ENCODE assay signal across 21 cellular contexts in the genomic region with DNA sequence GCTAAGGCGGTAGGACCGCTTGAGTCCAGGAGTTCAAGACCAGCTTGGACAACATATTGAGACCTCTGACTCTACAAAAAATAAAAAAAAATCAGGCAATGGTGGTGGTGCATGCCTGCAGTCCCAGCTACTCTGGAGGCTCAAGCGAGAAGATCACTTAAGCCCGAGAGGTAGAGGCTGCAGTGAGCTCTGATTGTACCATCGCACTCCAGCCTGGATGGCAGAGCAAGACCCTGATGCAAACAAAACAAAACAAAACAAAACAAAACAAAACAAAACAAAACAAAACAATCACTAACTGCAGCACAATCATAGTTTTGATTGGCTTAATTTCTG. TPM values are rescaled to one million over a fixed set of nuclear protein-coding genes. Genes with fewer than 3 reads are reported as not detected.
DNase-seq lines count a peak whose midpoint lies in the region; ATAC-seq, FAIRE-seq and TF ChIP-seq lines count a peak whose summit lies in the region.
"Had no signal": no experiment of that assay in that cellular context is flagged by ENCODE, and none has a peak within 500 bp of the region (broad histone marks: within the 10 kb centered on the region; RNA-seq: fewer than 3 reads in every experiment).

No MANE protein-coding gene starts in this region.

- H3K79me2 ChIP-seq in OCI-LY7 (ENCODE audit: insufficient read depth, low read depth, low read length): peaks cover 21% of the 10 kb centered on the region

- FAIRE-seq in kidney (lab: Jason Lieb, UNC): no peak
- FAIRE-seq: frontal cortex, GM18507 had no signal

- H3K36me3 ChIP-seq in OCI-LY7 (ENCODE audit: insufficient read depth, low read length) (peaks cover 7% of the 10 kb centered on the region; the same call in 1 of the 2 replicates), kidney (ENCODE audit: control insufficient read depth in 1 of 2, insufficient read depth in 2 of 2, low read length in 2 of 2) (no peaks in the 10 kb centered on the region), spleen (peaks cover 0 to 11% (median 0%) of the 10 kb centered on the region in 6 donors)
- H3K36me3 ChIP-seq: colonic mucosa, SJCRH30 had no signal

- H3K4me1 ChIP-seq in OCI-LY7 (ENCODE audit: insufficient read depth, low read length, poor library complexity, severe bottlenecking): peaks cover 43% of the 10 kb centered on the region
- H3K4me1 ChIP-seq in kidney (ENCODE audit: control insufficient read depth in 1 of 2, insufficient read depth in 1 of 2, low read depth in 1 of 2, low read length in 2 of 2): peaks cover 21 to 31% of the 10 kb centered on the region in 2 donors
- peaks cover 17 to 61% (median 28%) of the 10 kb centered on the region in 6 donors for H3K4me1 ChIP-seq in spleen
- H3K4me1 ChIP-seq: SJCRH30 had no signal

- CTCF ChIA-PET in OCI-LY7 (lab: Charles Lee; ENCODE audit: unreplicated experiment): interaction anchor here (0.6 kb wide), 1 partner anchor 99 kb away, joined by 3 read pairs; no protein-coding TSS in a partner anchor

- no peaks in the 10 kb centered on the region for H3K27me3 Mint-ChIP-seq in T-helper 1 cell treated with Interleukin-12 subunit alpha and Interleukin-12 subunit beta and Interleukin-4 antibody, amounts not matched to agents 30 μg/mL and 1 μg/mL, for 36 hours (ENCODE audit: low read depth)

- WGBS in spleen, 5 donors: 95 to 99% (median 97%) methylated on average over 5 of the region's 5 CpGs

- ATAC-seq in HG03280 (IDR thresholded peaks at IDR 0.05; ENCODE audit: unreplicated experiment): no peak
- ATAC-seq: naive thymus-derived CD8-positive, alpha-beta T cell had no signal

- no peak for TF ChIP-seq POLR2A in spleen (IDR thresholded peaks at IDR 0.05)

- TF ChIP-seq CTCF in OCI-LY7 (conservative IDR thresholded peaks at IDR 0.05; ENCODE audit: low read length) (no peak), kidney (IDR thresholded peaks at IDR 0.05; ENCODE audit: borderline replicate concordance, extremely low read depth, insufficient read depth) (no peak), spleen (IDR thresholded peaks at IDR 0.05 in 8 of 11, conservative IDR thresholded peaks at IDR 0.05 in 3 of 11) (no peak)

- H4K20me1 ChIP-seq in OCI-LY7 (ENCODE audit: insufficient read depth, low read length): peaks cover 6% of the 10 kb centered on the region; the same call in 1 of the 2 replicates

- no TSS peak for BruUV-seq in OCI-LY7 (replicated peaks; lab: Mats Ljungman, UMichigan)

- H3K9me3 ChIP-seq in OCI-LY7 (ENCODE audit: low read length): no peaks in the 10 kb centered on the region
- H3K9me3 ChIP-seq in kidney (ENCODE audit: control insufficient read depth in 1 of 2, low read length in 2 of 2): no peaks in the 10 kb centered on the region
- no peaks in the 10 kb centered on the region for H3K9me3 ChIP-seq in spleen
- H3K9me3 ChIP-seq: colonic mucosa, SJCRH30 had no signal

- H3K4me3 ChIP-seq in OCI-LY7 (ENCODE audit: low read depth, low read length, poor library complexity, severe bottlenecking) (no peak overlapping the region), kidney (ENCODE audit: low read length in 2 of 2) (no peak overlapping the region), spleen (peak overlapping the region in 1 of 8 donors; percentile 39)
- H3K4me3 ChIP-seq: colonic mucosa, lung, SJCRH30 had no signal

- H3K9ac ChIP-seq in kidney (ENCODE audit: low read length in 2 of 2): no peak overlapping the region

- no peak overlapping the region for H3K4me2 ChIP-seq in OCI-LY7 (ENCODE audit: low read length)

- peaks cover 26% of the 10 kb centered on the region for H3K4me1 Mint-ChIP-seq in T-helper 1 cell treated with Interleukin-12 subunit alpha and Interleukin-12 subunit beta and Interleukin-4 antibody, amounts not matched to agents 30 μg/mL and 1 μg/mL, for 36 hours (ENCODE audit: low read depth)

- intact Hi-C loops in OCI-LY7 (cut with micrococcal nuclease; ENCODE audit: unreplicated experiment): no loop called here
- intact Hi-C loops in kidney (cut with DNase I): no loop called here
- intact Hi-C loops in spleen (cut with DNase I; ENCODE audit: low total_unique reads): no loop called here

- DNase-seq in T-helper 1 cell (no peak), OCI-LY7 (ENCODE audit: low spot score) (no peak), kidney (peak; percentile 12), spleen (no peak), DMS53 (lab: John Stamatoyannopoulos, UW) (no peak), iPS-NIHi11 (ENCODE audit: low spot score) (no peak)
- DNase-seq: colonic mucosa; HFFc6; MM.1S; naive thymus-derived CD8-positive, alpha-beta T cell; NCI-H1930; SJCRH30; stimulated activated CD4-positive, alpha-beta T cell treated with anti-CD3 and anti-CD28 coated beads, Interleukin-15, amount 100 ng/mL, for 24 hours; T1000 had no signal

- peak overlapping the region; percentile 64 for H3K4me3 Mint-ChIP-seq in T-helper 1 cell treated with Interleukin-12 subunit alpha and Interleukin-12 subunit beta and Interleukin-4 antibody, amounts not matched to agents 30 μg/mL and 1 μg/mL, for 36 hours

- POLR2A ChIA-PET in OCI-LY7 (lab: Charles Lee): interaction anchor here (0.9 to 1.3 kb wide), 2 partner anchors 10 to 13 kb away, joined by 3 to 6 read pairs; no protein-coding TSS in a partner anchor

- H3K27ac ChIP-seq in OCI-LY7 (ENCODE audit: low read depth, low read length, poor library complexity, severe bottlenecking) (no peak overlapping the region), kidney (ENCODE audit: low read depth in 2 of 2, low read length in 2 of 2) (no peak overlapping the region), spleen (peak overlapping the region in 5 of 8 donors; percentile 39 to 77 (median 69))
- H3K27ac ChIP-seq: 22Rv1, colonic mucosa, SJCRH30 had no signal

- H2AFZ ChIP-seq in OCI-LY7 (ENCODE audit: low read length): peak overlapping the region; percentile 94

- no peaks in the 10 kb centered on the region for H3K27me3 ChIP-seq in spleen (replicated peaks in 1 of 7)
- H3K27me3 ChIP-seq: colonic mucosa, SJCRH30 had no signal

- no peaks in the 10 kb centered on the region for H3K9me3 Mint-ChIP-seq in T-helper 1 cell treated with Interleukin-12 subunit alpha and Interleukin-12 subunit beta and Interleukin-4 antibody, amounts not matched to agents 30 μg/mL and 1 μg/mL, for 36 hours
- H3K9me3 Mint-ChIP-seq: HFFc6; naive thymus-derived CD8-positive, alpha-beta T cell had no signal

- peaks cover 8% of the 10 kb centered on the region for H3K36me3 Mint-ChIP-seq in T-helper 1 cell treated with Interleukin-12 subunit alpha and Interleukin-12 subunit beta and Interleukin-4 antibody, amounts not matched to agents 30 μg/mL and 1 μg/mL, for 36 hours (ENCODE audit: low read depth)

- H3K27ac Mint-ChIP-seq in T-helper 1 cell treated with Interleukin-12 subunit alpha and Interleukin-12 subunit beta and Interleukin-4 antibody, amounts not matched to agents 30 μg/mL and 1 μg/mL, for 36 hours: peak overlapping the region; percentile 88
- H3K27ac Mint-ChIP-seq: HFFc6 had no signal

- H3K9me2 ChIP-seq in OCI-LY7 (ENCODE audit: insufficient read depth, low read length): no peaks in the 10 kb centered on the region

RNA-seq across cellular contexts. Expression of a gene that starts 2.5 kb away (rescaled TPM):
- total RNA-seq in OCI-LY7 (2014; rRNA removed; shearing (Covaris generic)): 37.1 and 39.6 TPM in 2 replicates
- total RNA-seq in OCI-LY7 (2022) (55.8 and 58.0 TPM in 2 replicates), kidney (26.3 TPM), spleen (10 to 100 TPM; 33.7 to 57.1 (median 50.0) TPM)
- polyA plus RNA-seq in kidney (ENCODE audit: insufficient read depth, low read depth, low replicate concordance) (12.4 TPM), spleen (10 to 100 TPM; 15.9 to 27.5 (median 25.0) TPM)

RNA-seq across cellular contexts. Expression of a gene that starts 12.4 kb away (rescaled TPM):
- not detected in 2 replicates for total RNA-seq in OCI-LY7 (2014; rRNA removed; shearing (Covaris generic))
- total RNA-seq in OCI-LY7 (2022) (not detected in 2 replicates), kidney (not detected), spleen (not detected)
- polyA plus RNA-seq in kidney (ENCODE audit: insufficient read depth, low read depth, low replicate concordance) (not detected), spleen (not detected)
- total RNA-seq: colonic mucosa; frontal cortex; HFFc6; naive thymus-derived CD8-positive, alpha-beta T cell; SJCRH30; temporal lobe had no signal
- polyA plus RNA-seq: naive thymus-derived CD8-positive, alpha-beta T cell had no signal

Comparison
In these comparisons a context has a peak if more than half of its experiments do, and no peak if none do; other contexts are left out.
1. H3K27ac ChIP-seq: peak in spleen (5 of 8); none in OCI-LY7 (single experiment) and kidney (0 of 2).